8 cellular contexts compared by ENCODE assay signal in genomic region chr14:64387738-64388532, GRCh38. TPM values are rescaled to one million over a fixed set of nuclear protein-coding genes. Genes with fewer than 3 reads are reported as not detected.
DNase-seq lines count a peak whose midpoint lies in the region; ATAC-seq and TF ChIP-seq lines count a peak whose summit lies in the region.

Gene MTHFD1, plus strand, starts transcription at chr14:64388353. Its CDS starts 75 bp downstream, at chr14:64388428.

- no peaks in the 10 kb centered on the region for H3K27me3 ChIP-seq in kidney epithelial cell (ENCODE audit: control insufficient read depth, insufficient read depth, low read length)

- H3K36me3 Mint-ChIP-seq in activated CD4-positive, alpha-beta T cell treated with anti-CD3 and anti-CD28 coated beads for 36 hours (ENCODE audit: low read depth): peaks cover 41% of the 10 kb centered on the region

- no peaks in the 10 kb centered on the region for H3K9me3 Mint-ChIP-seq in activated CD4-positive, alpha-beta T cell treated with anti-CD3 and anti-CD28 coated beads for 36 hours (ENCODE audit: low read depth)

- POLR2A ChIA-PET in activated CD4-positive, alpha-beta T cell treated with anti-CD3 and anti-CD28 coated beads for 36 hours (lab: Charles Lee): interaction anchor here (0.5 to 2.1 kb wide), 11 partner anchors 36 to 845 kb away, joined by 3 to 14 read pairs (median 4); partner anchors contain the start of genes HSPA2 and PPP2R5E

- peak within 1 kb of the TSS; percentile 93 for H3K4me3 Mint-ChIP-seq in activated CD4-positive, alpha-beta T cell treated with anti-CD3 and anti-CD28 coated beads for 36 hours

- H3K27ac Mint-ChIP-seq in activated CD4-positive, alpha-beta T cell treated with anti-CD3 and anti-CD28 coated beads for 36 hours: peak within 1 kb of the TSS; percentile 93

- ATAC-seq in HG03442 (IDR thresholded peaks at IDR 0.05; ENCODE audit: unreplicated experiment): peak; percentile 85
- ATAC-seq in activated CD4-positive, alpha-beta T cell treated with anti-CD3 and anti-CD28 coated beads for 36 hours: peak; percentile 95

- CTCF ChIA-PET in activated CD4-positive, alpha-beta T cell treated with anti-CD3 and anti-CD28 coated beads for 36 hours (lab: Charles Lee): interaction anchor here (0.6 to 2.1 kb wide), 15 partner anchors 11 to 1056 kb away, joined by 3 to 13 read pairs (median 4); no protein-coding TSS in a partner anchor

- intact Hi-C loops in activated CD4-positive, alpha-beta T cell treated with anti-CD3 and anti-CD28 coated beads for 36 hours (cut with DNase I, micrococcal nuclease): loop anchor here (1.0 to 5.0 kb wide), 10 partner anchors 50 to 846 kb away; partner anchors contain the start of genes AKAP5 (in 2 of the 2), HSPA2 (in 2 of the 2), WDR89 (in 2 of the 2) and ZBTB25 (in 2 of the 2)

- H3K4me1 Mint-ChIP-seq in activated CD4-positive, alpha-beta T cell treated with anti-CD3 and anti-CD28 coated beads for 36 hours: peaks cover 34% of the 10 kb centered on the region

- no peaks in the 10 kb centered on the region for H3K27me3 Mint-ChIP-seq in activated CD4-positive, alpha-beta T cell treated with anti-CD3 and anti-CD28 coated beads for 36 hours

- no peaks in the 10 kb centered on the region for H3K36me3 ChIP-seq in kidney epithelial cell (ENCODE audit: control insufficient read depth, insufficient read depth, low read length)

- TF ChIP-seq CTCF in choroid plexus epithelial cell (conservative IDR thresholded peaks at IDR 0.05; ENCODE audit: low read depth, low read length) (no peak), kidney epithelial cell (IDR thresholded peaks at IDR 0.05; ENCODE audit: insufficient read depth, low read length, poor library complexity, severe bottlenecking) (no peak)

- H3K4me3 ChIP-seq in choroid plexus epithelial cell (ENCODE audit: low read depth, low read length): peak within 1 kb of the TSS; percentile 75
- H3K4me3 ChIP-seq in kidney epithelial cell (ENCODE audit: low read depth, low read length): peak within 1 kb of the TSS; percentile 76

- peak; percentile 99 for DNase-seq in Ammon's horn (ENCODE audit: low spot score)
- peak; percentile 92 for DNase-seq in GM19238 (ENCODE audit: insufficient read length, low spot score)
- DNase-seq in NCI-H524 (lab: John Stamatoyannopoulos, UW): peak; percentile 100
- DNase-seq in activated CD4-positive, alpha-beta T cell treated with anti-CD3 and anti-CD28 coated beads for 36 hours: peak; percentile 99
- peak; percentile 100 for DNase-seq in choroid plexus epithelial cell (ENCODE audit: low read depth)
- peak; percentile 98 for DNase-seq in kidney epithelial cell (ENCODE audit: low read depth)
- DNase-seq in stimulated activated CD4-positive, alpha-beta T cell treated with anti-CD3 and anti-CD28 coated beads, Interleukin-15, amount 100 ng/mL, for 48 hours (ENCODE audit: low read depth in 2 of 2): peak; percentile 95 to 97

RNA-seq across cellular contexts. Expression of gene MTHFD1, which starts in this region (rescaled TPM):
- total RNA-seq in activated CD4-positive, alpha-beta T cell treated with anti-CD3 and anti-CD28 coated beads for 36 hours: 100 to 1,000 TPM; 213 to 222 TPM
- total RNA-seq in kidney epithelial cell: 44.2 and 44.4 TPM in 2 replicates

Comparison
In these comparisons a context has a peak if more than half of its experiments do, and no peak if none do; other contexts are left out.
1. Peak in every context shown above with its lines: DNase-seq, ATAC-seq and H3K4me3 ChIP-seq.